In the genomic region with DNA sequence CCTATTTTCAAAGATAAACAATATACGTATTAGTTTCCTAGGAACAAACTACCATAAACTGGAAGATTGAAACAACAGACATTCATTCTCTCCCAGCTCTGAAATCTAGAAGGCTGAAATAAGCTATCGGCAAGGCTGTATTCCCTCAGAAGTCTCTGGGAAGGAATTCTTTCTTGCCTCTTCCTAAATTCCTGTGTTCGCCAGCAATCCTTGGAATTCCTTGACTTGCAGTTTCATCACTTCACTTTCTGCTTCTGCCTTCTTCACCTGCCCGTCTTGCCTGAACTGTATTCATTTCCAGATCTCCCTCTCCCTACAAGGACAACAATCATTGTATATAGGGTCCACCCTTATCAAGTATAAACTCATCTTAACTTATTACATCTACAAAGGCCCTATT, we compare ENCODE assay signal across 2 cellular contexts.
TF ChIP-seq lines count a peak whose summit lies in the region.

No MANE protein-coding gene starts in this region.

TF ChIP-seq in IMR-90, 13 proteins besides CTCF, POLR2A, EP300 and RAD21:
- TF ChIP-seq SMC3 (IDR thresholded peaks at IDR 0.05; ENCODE audit: low read depth, low read length) (no peak), MAZ (IDR thresholded peaks at IDR 0.05; ENCODE audit: borderline replicate concordance, low read depth, low read length) (no peak), FOS (IDR thresholded peaks at IDR 0.05; ENCODE audit: low read depth, low read length) (no peak), BHLHE40 (IDR thresholded peaks at IDR 0.05; ENCODE audit: low read depth, low read length) (no peak), RCOR1 (IDR thresholded peaks at IDR 0.05; ENCODE audit: insufficient replicate concordance, low read length) (no peak), MAFK (IDR thresholded peaks at IDR 0.05; ENCODE audit: low read depth, low read length) (no peak), NFE2L2 (IDR thresholded peaks at IDR 0.05; ENCODE audit: low read depth, low read length) (no peak), CHD1 (IDR thresholded peaks at IDR 0.05; ENCODE audit: low read depth, low read length) (no peak), CEBPB (IDR thresholded peaks at IDR 0.05; ENCODE audit: low read depth, low read length) (no peak)
- TF ChIP-seq, protein P1, sequence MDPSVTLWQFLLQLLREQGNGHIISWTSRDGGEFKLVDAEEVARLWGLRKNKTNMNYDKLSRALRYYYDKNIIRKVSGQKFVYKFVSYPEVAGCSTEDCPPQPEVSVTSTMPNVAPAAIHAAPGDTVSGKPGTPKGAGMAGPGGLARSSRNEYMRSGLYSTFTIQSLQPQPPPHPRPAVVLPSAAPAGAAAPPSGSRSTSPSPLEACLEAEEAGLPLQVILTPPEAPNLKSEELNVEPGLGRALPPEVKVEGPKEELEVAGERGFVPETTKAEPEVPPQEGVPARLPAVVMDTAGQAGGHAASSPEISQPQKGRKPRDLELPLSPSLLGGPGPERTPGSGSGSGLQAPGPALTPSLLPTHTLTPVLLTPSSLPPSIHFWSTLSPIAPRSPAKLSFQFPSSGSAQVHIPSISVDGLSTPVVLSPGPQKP (IDR thresholded peaks at IDR 0.05; ENCODE audit: borderline replicate concordance, low read depth, low read length) = no peak
- TF ChIP-seq, protein P2, sequence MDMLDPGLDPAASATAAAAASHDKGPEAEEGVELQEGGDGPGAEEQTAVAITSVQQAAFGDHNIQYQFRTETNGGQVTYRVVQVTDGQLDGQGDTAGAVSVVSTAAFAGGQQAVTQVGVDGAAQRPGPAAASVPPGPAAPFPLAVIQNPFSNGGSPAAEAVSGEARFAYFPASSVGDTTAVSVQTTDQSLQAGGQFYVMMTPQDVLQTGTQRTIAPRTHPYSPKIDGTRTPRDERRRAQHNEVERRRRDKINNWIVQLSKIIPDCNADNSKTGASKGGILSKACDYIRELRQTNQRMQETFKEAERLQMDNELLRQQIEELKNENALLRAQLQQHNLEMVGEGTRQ (IDR thresholded peaks at IDR 0.05; ENCODE audit: low read depth, low read length) = no peak

TF ChIP-seq in K562, 482 proteins besides CTCF, POLR2A, EP300 and RAD21 (continues in another document):
- TF ChIP-seq FOXK2 (conservative IDR thresholded peaks at IDR 0.05 in 1 of 2, IDR thresholded peaks at IDR 0.05 in 1 of 2; ENCODE audit: low read depth in 2 of 2) = no peak
- TF ChIP-seq, protein P3, sequence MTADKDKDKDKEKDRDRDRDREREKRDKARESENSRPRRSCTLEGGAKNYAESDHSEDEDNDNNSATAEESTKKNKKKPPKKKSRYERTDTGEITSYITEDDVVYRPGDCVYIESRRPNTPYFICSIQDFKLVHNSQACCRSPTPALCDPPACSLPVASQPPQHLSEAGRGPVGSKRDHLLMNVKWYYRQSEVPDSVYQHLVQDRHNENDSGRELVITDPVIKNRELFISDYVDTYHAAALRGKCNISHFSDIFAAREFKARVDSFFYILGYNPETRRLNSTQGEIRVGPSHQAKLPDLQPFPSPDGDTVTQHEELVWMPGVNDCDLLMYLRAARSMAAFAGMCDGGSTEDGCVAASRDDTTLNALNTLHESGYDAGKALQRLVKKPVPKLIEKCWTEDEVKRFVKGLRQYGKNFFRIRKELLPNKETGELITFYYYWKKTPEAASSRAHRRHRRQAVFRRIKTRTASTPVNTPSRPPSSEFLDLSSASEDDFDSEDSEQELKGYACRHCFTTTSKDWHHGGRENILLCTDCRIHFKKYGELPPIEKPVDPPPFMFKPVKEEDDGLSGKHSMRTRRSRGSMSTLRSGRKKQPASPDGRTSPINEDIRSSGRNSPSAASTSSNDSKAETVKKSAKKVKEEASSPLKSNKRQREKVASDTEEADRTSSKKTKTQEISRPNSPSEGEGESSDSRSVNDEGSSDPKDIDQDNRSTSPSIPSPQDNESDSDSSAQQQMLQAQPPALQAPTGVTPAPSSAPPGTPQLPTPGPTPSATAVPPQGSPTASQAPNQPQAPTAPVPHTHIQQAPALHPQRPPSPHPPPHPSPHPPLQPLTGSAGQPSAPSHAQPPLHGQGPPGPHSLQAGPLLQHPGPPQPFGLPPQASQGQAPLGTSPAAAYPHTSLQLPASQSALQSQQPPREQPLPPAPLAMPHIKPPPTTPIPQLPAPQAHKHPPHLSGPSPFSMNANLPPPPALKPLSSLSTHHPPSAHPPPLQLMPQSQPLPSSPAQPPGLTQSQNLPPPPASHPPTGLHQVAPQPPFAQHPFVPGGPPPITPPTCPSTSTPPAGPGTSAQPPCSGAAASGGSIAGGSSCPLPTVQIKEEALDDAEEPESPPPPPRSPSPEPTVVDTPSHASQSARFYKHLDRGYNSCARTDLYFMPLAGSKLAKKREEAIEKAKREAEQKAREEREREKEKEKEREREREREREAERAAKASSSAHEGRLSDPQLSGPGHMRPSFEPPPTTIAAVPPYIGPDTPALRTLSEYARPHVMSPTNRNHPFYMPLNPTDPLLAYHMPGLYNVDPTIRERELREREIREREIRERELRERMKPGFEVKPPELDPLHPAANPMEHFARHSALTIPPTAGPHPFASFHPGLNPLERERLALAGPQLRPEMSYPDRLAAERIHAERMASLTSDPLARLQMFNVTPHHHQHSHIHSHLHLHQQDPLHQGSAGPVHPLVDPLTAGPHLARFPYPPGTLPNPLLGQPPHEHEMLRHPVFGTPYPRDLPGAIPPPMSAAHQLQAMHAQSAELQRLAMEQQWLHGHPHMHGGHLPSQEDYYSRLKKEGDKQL (CRISPR knock-in tag; IDR thresholded peaks at IDR 0.05; ENCODE audit: borderline replicate concordance) = no peak
- TF ChIP-seq, protein P4, sequence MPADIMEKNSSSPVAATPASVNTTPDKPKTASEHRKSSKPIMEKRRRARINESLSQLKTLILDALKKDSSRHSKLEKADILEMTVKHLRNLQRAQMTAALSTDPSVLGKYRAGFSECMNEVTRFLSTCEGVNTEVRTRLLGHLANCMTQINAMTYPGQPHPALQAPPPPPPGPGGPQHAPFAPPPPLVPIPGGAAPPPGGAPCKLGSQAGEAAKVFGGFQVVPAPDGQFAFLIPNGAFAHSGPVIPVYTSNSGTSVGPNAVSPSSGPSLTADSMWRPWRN (IDR thresholded peaks at IDR 0.05; ENCODE audit: low read depth) = no peak
- no peak for TF ChIP-seq ZNF445 (CRISPR knock-in tag; IDR thresholded peaks at IDR 0.05; ENCODE audit: low read depth)
- TF ChIP-seq SAFB (IDR thresholded peaks at IDR 0.05; ENCODE audit: borderline replicate concordance, low read depth, low read length) = no peak
- TF ChIP-seq, protein P5, sequence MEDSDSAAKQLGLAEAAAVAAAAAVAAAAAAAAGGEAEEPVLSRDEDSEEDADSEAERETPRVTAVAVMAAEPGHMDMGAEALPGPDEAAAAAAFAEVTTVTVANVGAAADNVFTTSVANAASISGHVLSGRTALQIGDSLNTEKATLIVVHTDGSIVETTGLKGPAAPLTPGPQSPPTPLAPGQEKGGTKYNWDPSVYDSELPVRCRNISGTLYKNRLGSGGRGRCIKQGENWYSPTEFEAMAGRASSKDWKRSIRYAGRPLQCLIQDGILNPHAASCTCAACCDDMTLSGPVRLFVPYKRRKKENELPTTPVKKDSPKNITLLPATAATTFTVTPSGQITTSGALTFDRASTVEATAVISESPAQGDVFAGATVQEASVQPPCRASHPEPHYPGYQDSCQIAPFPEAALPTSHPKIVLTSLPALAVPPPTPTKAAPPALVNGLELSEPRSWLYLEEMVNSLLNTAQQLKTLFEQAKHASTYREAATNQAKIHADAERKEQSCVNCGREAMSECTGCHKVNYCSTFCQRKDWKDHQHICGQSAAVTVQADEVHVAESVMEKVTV (CRISPR knock-in tag; IDR thresholded peaks at IDR 0.05) = no peak
- no peak for TF ChIP-seq HNRNPLL (IDR thresholded peaks at IDR 0.05; ENCODE audit: low read depth, low read length, poor library complexity, severe bottlenecking)
- TF ChIP-seq, protein P6, sequence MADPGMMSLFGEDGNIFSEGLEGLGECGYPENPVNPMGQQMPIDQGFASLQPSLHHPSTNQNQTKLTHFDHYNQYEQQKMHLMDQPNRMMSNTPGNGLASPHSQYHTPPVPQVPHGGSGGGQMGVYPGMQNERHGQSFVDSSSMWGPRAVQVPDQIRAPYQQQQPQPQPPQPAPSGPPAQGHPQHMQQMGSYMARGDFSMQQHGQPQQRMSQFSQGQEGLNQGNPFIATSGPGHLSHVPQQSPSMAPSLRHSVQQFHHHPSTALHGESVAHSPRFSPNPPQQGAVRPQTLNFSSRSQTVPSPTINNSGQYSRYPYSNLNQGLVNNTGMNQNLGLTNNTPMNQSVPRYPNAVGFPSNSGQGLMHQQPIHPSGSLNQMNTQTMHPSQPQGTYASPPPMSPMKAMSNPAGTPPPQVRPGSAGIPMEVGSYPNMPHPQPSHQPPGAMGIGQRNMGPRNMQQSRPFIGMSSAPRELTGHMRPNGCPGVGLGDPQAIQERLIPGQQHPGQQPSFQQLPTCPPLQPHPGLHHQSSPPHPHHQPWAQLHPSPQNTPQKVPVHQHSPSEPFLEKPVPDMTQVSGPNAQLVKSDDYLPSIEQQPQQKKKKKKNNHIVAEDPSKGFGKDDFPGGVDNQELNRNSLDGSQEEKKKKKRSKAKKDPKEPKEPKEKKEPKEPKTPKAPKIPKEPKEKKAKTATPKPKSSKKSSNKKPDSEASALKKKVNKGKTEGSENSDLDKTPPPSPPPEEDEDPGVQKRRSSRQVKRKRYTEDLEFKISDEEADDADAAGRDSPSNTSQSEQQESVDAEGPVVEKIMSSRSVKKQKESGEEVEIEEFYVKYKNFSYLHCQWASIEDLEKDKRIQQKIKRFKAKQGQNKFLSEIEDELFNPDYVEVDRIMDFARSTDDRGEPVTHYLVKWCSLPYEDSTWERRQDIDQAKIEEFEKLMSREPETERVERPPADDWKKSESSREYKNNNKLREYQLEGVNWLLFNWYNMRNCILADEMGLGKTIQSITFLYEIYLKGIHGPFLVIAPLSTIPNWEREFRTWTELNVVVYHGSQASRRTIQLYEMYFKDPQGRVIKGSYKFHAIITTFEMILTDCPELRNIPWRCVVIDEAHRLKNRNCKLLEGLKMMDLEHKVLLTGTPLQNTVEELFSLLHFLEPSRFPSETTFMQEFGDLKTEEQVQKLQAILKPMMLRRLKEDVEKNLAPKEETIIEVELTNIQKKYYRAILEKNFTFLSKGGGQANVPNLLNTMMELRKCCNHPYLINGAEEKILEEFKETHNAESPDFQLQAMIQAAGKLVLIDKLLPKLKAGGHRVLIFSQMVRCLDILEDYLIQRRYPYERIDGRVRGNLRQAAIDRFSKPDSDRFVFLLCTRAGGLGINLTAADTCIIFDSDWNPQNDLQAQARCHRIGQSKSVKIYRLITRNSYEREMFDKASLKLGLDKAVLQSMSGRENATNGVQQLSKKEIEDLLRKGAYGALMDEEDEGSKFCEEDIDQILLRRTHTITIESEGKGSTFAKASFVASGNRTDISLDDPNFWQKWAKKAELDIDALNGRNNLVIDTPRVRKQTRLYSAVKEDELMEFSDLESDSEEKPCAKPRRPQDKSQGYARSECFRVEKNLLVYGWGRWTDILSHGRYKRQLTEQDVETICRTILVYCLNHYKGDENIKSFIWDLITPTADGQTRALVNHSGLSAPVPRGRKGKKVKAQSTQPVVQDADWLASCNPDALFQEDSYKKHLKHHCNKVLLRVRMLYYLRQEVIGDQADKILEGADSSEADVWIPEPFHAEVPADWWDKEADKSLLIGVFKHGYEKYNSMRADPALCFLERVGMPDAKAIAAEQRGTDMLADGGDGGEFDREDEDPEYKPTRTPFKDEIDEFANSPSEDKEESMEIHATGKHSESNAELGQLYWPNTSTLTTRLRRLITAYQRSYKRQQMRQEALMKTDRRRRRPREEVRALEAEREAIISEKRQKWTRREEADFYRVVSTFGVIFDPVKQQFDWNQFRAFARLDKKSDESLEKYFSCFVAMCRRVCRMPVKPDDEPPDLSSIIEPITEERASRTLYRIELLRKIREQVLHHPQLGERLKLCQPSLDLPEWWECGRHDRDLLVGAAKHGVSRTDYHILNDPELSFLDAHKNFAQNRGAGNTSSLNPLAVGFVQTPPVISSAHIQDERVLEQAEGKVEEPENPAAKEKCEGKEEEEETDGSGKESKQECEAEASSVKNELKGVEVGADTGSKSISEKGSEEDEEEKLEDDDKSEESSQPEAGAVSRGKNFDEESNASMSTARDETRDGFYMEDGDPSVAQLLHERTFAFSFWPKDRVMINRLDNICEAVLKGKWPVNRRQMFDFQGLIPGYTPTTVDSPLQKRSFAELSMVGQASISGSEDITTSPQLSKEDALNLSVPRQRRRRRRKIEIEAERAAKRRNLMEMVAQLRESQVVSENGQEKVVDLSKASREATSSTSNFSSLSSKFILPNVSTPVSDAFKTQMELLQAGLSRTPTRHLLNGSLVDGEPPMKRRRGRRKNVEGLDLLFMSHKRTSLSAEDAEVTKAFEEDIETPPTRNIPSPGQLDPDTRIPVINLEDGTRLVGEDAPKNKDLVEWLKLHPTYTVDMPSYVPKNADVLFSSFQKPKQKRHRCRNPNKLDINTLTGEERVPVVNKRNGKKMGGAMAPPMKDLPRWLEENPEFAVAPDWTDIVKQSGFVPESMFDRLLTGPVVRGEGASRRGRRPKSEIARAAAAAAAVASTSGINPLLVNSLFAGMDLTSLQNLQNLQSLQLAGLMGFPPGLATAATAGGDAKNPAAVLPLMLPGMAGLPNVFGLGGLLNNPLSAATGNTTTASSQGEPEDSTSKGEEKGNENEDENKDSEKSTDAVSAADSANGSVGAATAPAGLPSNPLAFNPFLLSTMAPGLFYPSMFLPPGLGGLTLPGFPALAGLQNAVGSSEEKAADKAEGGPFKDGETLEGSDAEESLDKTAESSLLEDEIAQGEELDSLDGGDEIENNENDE (IDR thresholded peaks at IDR 0.05; ENCODE audit: low read depth, low read length) = no peak
- no peak for TF ChIP-seq PYGO2 (tag; IDR thresholded peaks at IDR 0.05)
- TF ChIP-seq PTTG1 (tag; IDR thresholded peaks at IDR 0.05; ENCODE audit: low read depth) = no peak
- TF ChIP-seq, protein P7, sequence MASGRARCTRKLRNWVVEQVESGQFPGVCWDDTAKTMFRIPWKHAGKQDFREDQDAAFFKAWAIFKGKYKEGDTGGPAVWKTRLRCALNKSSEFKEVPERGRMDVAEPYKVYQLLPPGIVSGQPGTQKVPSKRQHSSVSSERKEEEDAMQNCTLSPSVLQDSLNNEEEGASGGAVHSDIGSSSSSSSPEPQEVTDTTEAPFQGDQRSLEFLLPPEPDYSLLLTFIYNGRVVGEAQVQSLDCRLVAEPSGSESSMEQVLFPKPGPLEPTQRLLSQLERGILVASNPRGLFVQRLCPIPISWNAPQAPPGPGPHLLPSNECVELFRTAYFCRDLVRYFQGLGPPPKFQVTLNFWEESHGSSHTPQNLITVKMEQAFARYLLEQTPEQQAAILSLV (tag; IDR thresholded peaks at IDR 0.05) = no peak
- TF ChIP-seq, protein P1 (CRISPR knock-in tag; IDR thresholded peaks at IDR 0.05) = no peak
- TF ChIP-seq PTBP1 (IDR thresholded peaks at IDR 0.05; ENCODE audit: low read depth, low read length) = no peak
- TF ChIP-seq MED1 (CRISPR knock-in tag; IDR thresholded peaks at IDR 0.05; ENCODE audit: borderline replicate concordance) = no peak
- TF ChIP-seq FOXP1 (CRISPR knock-in tag; IDR thresholded peaks at IDR 0.05) = no peak
